Comparison of ENCODE assay signal across 1 cellular context in genomic region chr7:46360811-46361210, GRCh38.
TF ChIP-seq lines count a peak whose summit lies in the region.

No MANE protein-coding gene starts in this region.

TF ChIP-seq in GM23338, 12 proteins besides CTCF, POLR2A, EP300 and RAD21 (continued from another document):
- TF ChIP-seq, protein P1, sequence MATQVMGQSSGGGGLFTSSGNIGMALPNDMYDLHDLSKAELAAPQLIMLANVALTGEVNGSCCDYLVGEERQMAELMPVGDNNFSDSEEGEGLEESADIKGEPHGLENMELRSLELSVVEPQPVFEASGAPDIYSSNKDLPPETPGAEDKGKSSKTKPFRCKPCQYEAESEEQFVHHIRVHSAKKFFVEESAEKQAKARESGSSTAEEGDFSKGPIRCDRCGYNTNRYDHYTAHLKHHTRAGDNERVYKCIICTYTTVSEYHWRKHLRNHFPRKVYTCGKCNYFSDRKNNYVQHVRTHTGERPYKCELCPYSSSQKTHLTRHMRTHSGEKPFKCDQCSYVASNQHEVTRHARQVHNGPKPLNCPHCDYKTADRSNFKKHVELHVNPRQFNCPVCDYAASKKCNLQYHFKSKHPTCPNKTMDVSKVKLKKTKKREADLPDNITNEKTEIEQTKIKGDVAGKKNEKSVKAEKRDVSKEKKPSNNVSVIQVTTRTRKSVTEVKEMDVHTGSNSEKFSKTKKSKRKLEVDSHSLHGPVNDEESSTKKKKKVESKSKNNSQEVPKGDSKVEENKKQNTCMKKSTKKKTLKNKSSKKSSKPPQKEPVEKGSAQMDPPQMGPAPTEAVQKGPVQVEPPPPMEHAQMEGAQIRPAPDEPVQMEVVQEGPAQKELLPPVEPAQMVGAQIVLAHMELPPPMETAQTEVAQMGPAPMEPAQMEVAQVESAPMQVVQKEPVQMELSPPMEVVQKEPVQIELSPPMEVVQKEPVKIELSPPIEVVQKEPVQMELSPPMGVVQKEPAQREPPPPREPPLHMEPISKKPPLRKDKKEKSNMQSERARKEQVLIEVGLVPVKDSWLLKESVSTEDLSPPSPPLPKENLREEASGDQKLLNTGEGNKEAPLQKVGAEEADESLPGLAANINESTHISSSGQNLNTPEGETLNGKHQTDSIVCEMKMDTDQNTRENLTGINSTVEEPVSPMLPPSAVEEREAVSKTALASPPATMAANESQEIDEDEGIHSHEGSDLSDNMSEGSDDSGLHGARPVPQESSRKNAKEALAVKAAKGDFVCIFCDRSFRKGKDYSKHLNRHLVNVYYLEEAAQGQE (IDR thresholded peaks at IDR 0.05; ENCODE audit: unreplicated experiment) = no peak
- TF ChIP-seq CREB1 (CRISPR knock-in tag; IDR thresholded peaks at IDR 0.05; ENCODE audit: low read depth) (no peak), ZNF331 (CRISPR knock-in tag; IDR thresholded peaks at IDR 0.05; ENCODE audit: low read depth) (no peak), EZH2 (IDR thresholded peaks at IDR 0.05; ENCODE audit: low read depth, unreplicated experiment) (no peak), NANOG (IDR thresholded peaks at IDR 0.05; ENCODE audit: borderline replicate concordance) (no peak), ETS1 (IDR thresholded peaks at IDR 0.05) (no peak), JUNB (IDR thresholded peaks at IDR 0.05; ENCODE audit: unreplicated experiment) (no peak), EZH2phosphoT487 (IDR thresholded peaks at IDR 0.05; ENCODE audit: unreplicated experiment) (no peak), STAT1 (IDR thresholded peaks at IDR 0.05; ENCODE audit: unreplicated experiment) (no peak)
- TF ChIP-seq, protein P2, sequence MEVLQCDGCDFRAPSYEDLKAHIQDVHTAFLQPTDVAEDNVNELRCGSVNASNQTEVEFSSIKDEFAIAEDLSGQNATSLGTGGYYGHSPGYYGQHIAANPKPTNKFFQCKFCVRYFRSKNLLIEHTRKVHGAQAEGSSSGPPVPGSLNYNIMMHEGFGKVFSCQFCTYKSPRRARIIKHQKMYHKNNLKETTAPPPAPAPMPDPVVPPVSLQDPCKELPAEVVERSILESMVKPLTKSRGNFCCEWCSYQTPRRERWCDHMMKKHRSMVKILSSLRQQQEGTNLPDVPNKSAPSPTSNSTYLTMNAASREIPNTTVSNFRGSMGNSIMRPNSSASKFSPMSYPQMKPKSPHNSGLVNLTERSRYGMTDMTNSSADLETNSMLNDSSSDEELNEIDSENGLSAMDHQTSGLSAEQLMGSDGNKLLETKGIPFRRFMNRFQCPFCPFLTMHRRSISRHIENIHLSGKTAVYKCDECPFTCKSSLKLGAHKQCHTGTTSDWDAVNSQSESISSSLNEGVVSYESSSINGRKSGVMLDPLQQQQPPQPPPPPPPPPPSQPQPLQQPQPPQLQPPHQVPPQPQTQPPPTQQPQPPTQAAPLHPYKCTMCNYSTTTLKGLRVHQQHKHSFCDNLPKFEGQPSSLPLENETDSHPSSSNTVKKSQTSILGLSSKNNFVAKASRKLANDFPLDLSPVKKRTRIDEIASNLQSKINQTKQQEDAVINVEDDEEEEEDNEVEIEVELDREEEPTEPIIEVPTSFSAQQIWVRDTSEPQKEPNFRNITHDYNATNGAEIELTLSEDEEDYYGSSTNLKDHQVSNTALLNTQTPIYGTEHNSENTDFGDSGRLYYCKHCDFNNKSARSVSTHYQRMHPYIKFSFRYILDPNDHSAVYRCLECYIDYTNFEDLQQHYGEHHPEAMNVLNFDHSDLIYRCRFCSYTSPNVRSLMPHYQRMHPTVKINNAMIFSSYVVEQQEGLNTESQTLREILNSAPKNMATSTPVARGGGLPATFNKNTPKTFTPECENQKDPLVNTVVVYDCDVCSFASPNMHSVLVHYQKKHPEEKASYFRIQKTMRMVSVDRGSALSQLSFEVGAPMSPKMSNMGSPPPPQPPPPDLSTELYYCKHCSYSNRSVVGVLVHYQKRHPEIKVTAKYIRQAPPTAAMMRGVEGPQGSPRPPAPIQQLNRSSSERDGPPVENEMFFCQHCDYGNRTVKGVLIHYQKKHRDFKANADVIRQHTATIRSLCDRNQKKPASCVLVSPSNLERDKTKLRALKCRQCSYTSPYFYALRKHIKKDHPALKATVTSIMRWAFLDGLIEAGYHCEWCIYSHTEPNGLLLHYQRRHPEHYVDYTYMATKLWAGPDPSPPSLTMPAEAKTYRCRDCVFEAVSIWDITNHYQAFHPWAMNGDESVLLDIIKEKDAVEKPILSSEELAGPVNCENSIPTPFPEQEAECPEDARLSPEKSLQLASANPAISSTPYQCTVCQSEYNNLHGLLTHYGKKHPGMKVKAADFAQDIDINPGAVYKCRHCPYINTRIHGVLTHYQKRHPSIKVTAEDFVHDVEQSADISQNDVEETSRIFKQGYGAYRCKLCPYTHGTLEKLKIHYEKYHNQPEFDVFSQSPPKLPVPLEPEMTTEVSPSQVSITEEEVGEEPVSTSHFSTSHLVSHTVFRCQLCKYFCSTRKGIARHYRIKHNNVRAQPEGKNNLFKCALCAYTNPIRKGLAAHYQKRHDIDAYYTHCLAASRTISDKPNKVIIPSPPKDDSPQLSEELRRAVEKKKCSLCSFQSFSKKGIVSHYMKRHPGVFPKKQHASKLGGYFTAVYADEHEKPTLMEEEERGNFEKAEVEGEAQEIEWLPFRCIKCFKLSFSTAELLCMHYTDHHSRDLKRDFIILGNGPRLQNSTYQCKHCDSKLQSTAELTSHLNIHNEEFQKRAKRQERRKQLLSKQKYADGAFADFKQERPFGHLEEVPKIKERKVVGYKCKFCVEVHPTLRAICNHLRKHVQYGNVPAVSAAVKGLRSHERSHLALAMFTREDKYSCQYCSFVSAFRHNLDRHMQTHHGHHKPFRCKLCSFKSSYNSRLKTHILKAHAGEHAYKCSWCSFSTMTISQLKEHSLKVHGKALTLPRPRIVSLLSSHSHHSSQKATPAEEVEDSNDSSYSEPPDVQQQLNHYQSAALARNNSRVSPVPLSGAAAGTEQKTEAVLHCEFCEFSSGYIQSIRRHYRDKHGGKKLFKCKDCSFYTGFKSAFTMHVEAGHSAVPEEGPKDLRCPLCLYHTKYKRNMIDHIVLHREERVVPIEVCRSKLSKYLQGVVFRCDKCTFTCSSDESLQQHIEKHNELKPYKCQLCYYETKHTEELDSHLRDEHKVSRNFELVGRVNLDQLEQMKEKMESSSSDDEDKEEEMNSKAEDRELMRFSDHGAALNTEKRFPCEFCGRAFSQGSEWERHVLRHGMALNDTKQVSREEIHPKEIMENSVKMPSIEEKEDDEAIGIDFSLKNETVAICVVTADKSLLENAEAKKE (CRISPR knock-in tag; IDR thresholded peaks at IDR 0.05) = no peak
